ENCODE assay signal across 15 cellular contexts in the genomic region with DNA sequence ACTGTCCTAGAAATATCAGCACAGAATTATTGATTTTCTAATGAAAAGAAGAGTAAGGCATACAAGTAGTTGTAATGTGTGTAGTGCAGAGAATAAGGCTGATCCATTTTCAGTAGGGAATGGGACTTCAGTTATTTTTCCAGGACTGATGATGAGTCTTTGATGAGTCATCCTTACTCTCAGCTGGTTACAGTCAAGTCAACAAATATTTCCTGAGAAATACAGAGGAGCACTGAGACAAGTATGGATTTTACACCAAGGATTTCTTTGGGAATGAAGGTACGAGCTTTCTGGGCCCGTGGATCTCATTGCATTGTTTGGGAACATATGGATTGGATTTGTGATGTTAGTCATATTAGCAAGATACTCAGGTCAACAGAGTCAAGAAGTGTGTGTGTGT.
DNase-seq lines count a peak whose midpoint lies in the region; ATAC-seq lines count a peak whose summit lies in the region.
"Had no signal": no experiment of that assay in that cellular context is flagged by ENCODE, and none has a peak within 500 bp of the region (broad histone marks: within the 10 kb centered on the region; RNA-seq: fewer than 3 reads in every experiment).

No MANE protein-coding gene starts in this region.

- H3K36me3 ChIP-seq in GM23248 (ENCODE audit: low read depth) = no peaks in the 10 kb centered on the region

- in situ Hi-C loops in GM23248 (cut with MboI) (no loop called here), KBM-7 (cut with MboI; ENCODE audit: low pct_unique_long_range_greater_than_20kb, low sequenced_read_pairs) (no loop called here)

- H3K4me3 ChIP-seq in GM23248 = no peak overlapping the region
- H3K4me3 ChIP-seq: dorsolateral prefrontal cortex had no signal

- H3K79me2 ChIP-seq in GM23248 (ENCODE audit: insufficient read depth) = no peaks in the 10 kb centered on the region

- WGBS in GM23248 (ENCODE audit: low coverage in 1 of 2, low lambda C conversion rate in 2 of 2, missing lambda C conversion rate in 2 of 2), 2 experiments = 0% methylated on average over 2 of the region's 2 CpGs

- H3K27me3 ChIP-seq in GM23248 (replicated peaks; ENCODE audit: insufficient read depth) = no peaks in the 10 kb centered on the region

- no peak overlapping the region for H3K27ac ChIP-seq in GM23248
- H3K27ac ChIP-seq: dorsolateral prefrontal cortex had no signal

- no peaks in the 10 kb centered on the region for H3K4me1 ChIP-seq in GM23248 (ENCODE audit: insufficient read depth)

- H3K9me3 ChIP-seq in GM23248 (ENCODE audit: low read depth) = no peaks in the 10 kb centered on the region

- no peak overlapping the region for H3K4me2 ChIP-seq in GM23248 (ENCODE audit: unreplicated experiment)

- H4K20me1 ChIP-seq in GM23248 (ENCODE audit: insufficient read depth) = no peaks in the 10 kb centered on the region

- ATAC-seq in HG02840 (IDR thresholded peaks at IDR 0.05; ENCODE audit: low FRiP score, unreplicated experiment) = no peak
- ATAC-seq: left ventricle myocardium superior had no signal

- H3K9ac ChIP-seq in GM23248 = no peak overlapping the region

- no peaks in the 10 kb centered on the region for H3K9me2 ChIP-seq in GM23248 (ENCODE audit: insufficient read depth)

- no peak overlapping the region for H2AFZ ChIP-seq in GM23248

- DNase-seq in A172 (ENCODE audit: low spot score) (peak; percentile 9), GM23248 (peak; percentile 65), SW 1271 (lab: John Stamatoyannopoulos, UW) (peak; percentile 8 to 68), iris pigment epithelial cell (ENCODE audit: low read depth) (peak; percentile 17), NCI-H146 (lab: John Stamatoyannopoulos, UW) (no peak), NCI-H2107 treated with DMSO at 0.1 percent for 48 hours (lab: John Stamatoyannopoulos, UW; ENCODE audit: unreplicated experiment) (no peak), KBM-7 (no peak)
- DNase-seq: activated CD8-positive, alpha-beta memory T cell treated with anti-CD3 and anti-CD28 coated beads for 24 hours; anterior cingulate cortex; Calu3; dorsolateral prefrontal cortex; left ventricle myocardium superior; NCI-H1048; posterior cingulate gyrus had no signal

- H3F3A ChIP-seq in GM23248 (ENCODE audit: insufficient read depth) = no peaks in the 10 kb centered on the region

Comparison
In these comparisons a context has a peak if more than half of its experiments do, and no peak if none do; other contexts are left out.
1. DNase-seq: peak in A172 (single experiment), GM23248 (single experiment), SW 1271 (2 of 2) and iris pigment epithelial cell (single experiment); none in NCI-H146 (single experiment), NCI-H2107 treated with DMSO at 0.1 percent for 48 hours (single experiment) and KBM-7 (single experiment).